ENCODE assay signal across 31 cellular contexts in genomic region chr13:112855859-112856258, GRCh38.
"Had no signal": no experiment of that assay in that cellular context is flagged by ENCODE, and none has a peak within 500 bp of the region (broad histone marks: within the 10 kb centered on the region; RNA-seq: fewer than 3 reads in every experiment).

No MANE protein-coding gene starts in this region.

- H3K4me1 Mint-ChIP-seq: activated naive CD8-positive, alpha-beta T cell treated with anti-CD3 and anti-CD28 coated beads, Interleukin-2, amount 50 U/mL, for 24 hours; central memory CD8-positive, alpha-beta T cell; T-cell had no signal

- H3K9me3 Mint-ChIP-seq: activated naive CD4-positive, alpha-beta T cell treated with anti-CD3 and anti-CD28 coated beads, Interleukin-2, amount 50 U/mL, for 72 hours; activated naive CD8-positive, alpha-beta T cell treated with anti-CD3 and anti-CD28 coated beads, Interleukin-2, amount 50 U/mL, for 24 hours; central memory CD8-positive, alpha-beta T cell; T-cell had no signal

- H3K4me3 Mint-ChIP-seq: activated CD8-positive, alpha-beta T cell treated with anti-CD3 and anti-CD28 coated beads, Interleukin-2, amount 10 ng/mL, durations not matched to agents 7 days and 5 days; activated naive CD8-positive, alpha-beta T cell treated with anti-CD3 and anti-CD28 coated beads, Interleukin-2, amount 50 U/mL, for 24 hours; central memory CD8-positive, alpha-beta T cell; T-cell had no signal

- FAIRE-seq: bronchial epithelial cell, TTC549 had no signal

- ATAC-seq: activated CD8-positive, alpha-beta T cell treated with anti-CD3 and anti-CD28 coated beads, Interleukin-2, amount 10 ng/mL, durations not matched to agents 7 days and 5 days; activated naive CD8-positive, alpha-beta T cell treated with anti-CD3 and anti-CD28 coated beads, Interleukin-2, amount 50 U/mL, for 24 hours; body of pancreas; Right ventricle myocardium inferior; T-cell had no signal

- H3K27me3 Mint-ChIP-seq: activated naive CD8-positive, alpha-beta T cell treated with anti-CD3 and anti-CD28 coated beads, Interleukin-2, amount 50 U/mL, for 24 hours; central memory CD8-positive, alpha-beta T cell; T-cell had no signal

- H3K9me3 ChIP-seq: ascending aorta, body of pancreas had no signal

- H3K27ac Mint-ChIP-seq: activated CD8-positive, alpha-beta T cell treated with anti-CD3 and anti-CD28 coated beads, Interleukin-2, amount 10 ng/mL, durations not matched to agents 7 days and 5 days; activated naive CD4-positive, alpha-beta T cell treated with anti-CD3 and anti-CD28 coated beads, Interleukin-2, amount 50 U/mL, for 72 hours; activated naive CD8-positive, alpha-beta T cell treated with anti-CD3 and anti-CD28 coated beads, Interleukin-2, amount 50 U/mL, for 24 hours; T-cell had no signal

- DNase-seq: activated CD4-positive, alpha-beta T cell treated with anti-CD3 and anti-CD28 coated beads for 48 hours; activated CD4-positive, alpha-beta T cell treated with anti-CD3 and anti-CD28 coated beads, Interleukin-2, amount 50 U/mL, for 4 hours; activated CD4-positive, CD25-positive, alpha-beta regulatory T cell treated with anti-CD3 and anti-CD28 coated beads, Interleukin-2, amount 50 U/mL, for 72 hours; activated CD8-positive, alpha-beta memory T cell treated with anti-CD3 and anti-CD28 coated beads, Interleukin-2, amount 50 U/mL, for 48 hours; activated CD8-positive, alpha-beta T cell treated with anti-CD3 and anti-CD28 coated beads, Interleukin-2, amount 10 ng/mL, durations not matched to agents 7 days and 5 days; activated naive CD4-positive, alpha-beta T cell treated with Interleukin-2 at 50 U/mL for 16 hours; activated naive CD8-positive, alpha-beta T cell treated with anti-CD3 and anti-CD28 coated beads, Interleukin-2, amount 50 U/mL, for 24 hours; activated T-cell treated with anti-CD3 and anti-CD28 coated beads, Interleukin-2, amount 50 U/mL, for 1 hour; amniotic stem cell; body of pancreas; Kasumi-1; KBM-7; NCI-H1092; NCI-H1417; NCI-H1694; NCI-H2029 treated with DMSO at 0.1 percent for 48 hours; NCI-H345; NCI-H510A; NCI-H526 treated with DMSO at 0.1 percent for 48 hours; NCI-H82; RPMI8226; T-cell; T-helper 2 cell; T1000 had no signal

- H3K4me3 ChIP-seq: ascending aorta, body of pancreas, SK-N-MC had no signal

- H3K27ac ChIP-seq: ascending aorta, body of pancreas, SK-N-MC had no signal

- H3K4me1 ChIP-seq: ascending aorta, body of pancreas had no signal
